In the genomic region with DNA sequence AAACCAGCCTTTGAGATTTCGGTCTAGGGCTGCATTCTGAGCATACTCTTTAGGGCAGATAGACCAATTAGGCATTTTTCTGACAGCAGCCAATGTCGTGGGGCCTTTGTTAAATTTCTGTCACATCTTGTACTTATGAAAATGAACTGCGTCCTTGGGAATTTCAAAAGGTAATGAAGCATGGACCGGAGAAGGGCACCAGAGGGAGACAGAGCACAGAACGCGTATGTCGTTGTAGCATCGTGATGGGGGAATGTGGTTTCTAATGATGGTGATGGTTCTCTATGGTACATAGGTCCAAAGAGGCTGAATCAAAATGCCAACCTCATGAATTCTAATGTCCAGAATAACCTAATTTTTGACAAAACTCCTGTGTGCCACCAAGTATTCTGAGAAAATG, we compare ENCODE assay signal across 16 cellular contexts.
DNase-seq lines count a peak whose midpoint lies in the region; ATAC-seq, FAIRE-seq and TF ChIP-seq lines count a peak whose summit lies in the region.
"Had no signal": no experiment of that assay in that cellular context is flagged by ENCODE, and none has a peak within 500 bp of the region (broad histone marks: within the 10 kb centered on the region; RNA-seq: fewer than 3 reads in every experiment).

No MANE protein-coding gene starts in this region.

- no peak overlapping the region for H3K9ac ChIP-seq in kidney (ENCODE audit: low read length in 2 of 2)

- no peak overlapping the region for H3K27ac ChIP-seq in AG04450 (ENCODE audit: low read depth, low read length)
- no peak overlapping the region for H3K27ac ChIP-seq in Panc1 (ENCODE audit: low read length)
- H3K27ac ChIP-seq in kidney (ENCODE audit: low read depth in 2 of 2, low read length in 2 of 2): no peak overlapping the region

- H3K36me3 ChIP-seq in Panc1 (ENCODE audit: control insufficient read depth, insufficient read depth, low read length): no peaks in the 10 kb centered on the region
- no peaks in the 10 kb centered on the region for H3K36me3 ChIP-seq in kidney (ENCODE audit: control insufficient read depth in 1 of 2, insufficient read depth in 2 of 2, low read length in 2 of 2)

- intact Hi-C loops in Panc1 (cut with micrococcal nuclease; ENCODE audit: unreplicated experiment) (loop anchor here (5.0 to 10.0 kb wide), 3 partner anchors 483 to 913 kb away; partner anchors contain the start of gene CRIM1), kidney (cut with DNase I) (no loop called here)

- no peaks in the 10 kb centered on the region for H3K4me1 ChIP-seq in Panc1 (ENCODE audit: control insufficient read depth, insufficient read depth, low read length)
- no peaks in the 10 kb centered on the region for H3K4me1 ChIP-seq in kidney (ENCODE audit: control insufficient read depth in 1 of 2, insufficient read depth in 1 of 2, low read depth in 1 of 2, low read length in 2 of 2)

- TF ChIP-seq CTCF in AG04450 (IDR thresholded peaks at IDR 0.05; ENCODE audit: low read depth, low read length) (0 out of 2 replicates have a peak, but pooled peaks have one; percentile 3), Panc1 (IDR thresholded peaks at IDR 0.05) (peak; percentile 88), fibroblast of mammary gland (conservative IDR thresholded peaks at IDR 0.05; ENCODE audit: control insufficient read depth, insufficient read depth, low read depth, low read length) (peak; percentile 6), kidney (IDR thresholded peaks at IDR 0.05; ENCODE audit: borderline replicate concordance, extremely low read depth, insufficient read depth) (no peak)

- H3K27me3 ChIP-seq in AG04450 (ENCODE audit: control insufficient read depth, insufficient read depth, low read length) (no peaks in the 10 kb centered on the region), Panc1 (ENCODE audit: control insufficient read depth, insufficient read depth, low read length) (no peaks in the 10 kb centered on the region)

- no peak overlapping the region for H3K4me3 ChIP-seq in AG04450 (ENCODE audit: low read depth, low read length)
- H3K4me3 ChIP-seq in Panc1 (ENCODE audit: low read depth in 2 of 2, low read length in 2 of 2): no peak overlapping the region
- no peak overlapping the region for H3K4me3 ChIP-seq in fibroblast of mammary gland (ENCODE audit: control insufficient read depth, low read depth, low read length)
- H3K4me3 ChIP-seq in kidney (ENCODE audit: low read length in 2 of 2): no peak overlapping the region

- no peak for FAIRE-seq in kidney (lab: Jason Lieb, UNC)
- FAIRE-seq: keratinocyte had no signal

- CTCF ChIA-PET in AG04450 (lab: Charles Lee): interaction anchor here (1.5 kb wide), 1 partner anchor 793 kb away, joined by 5 read pairs; no protein-coding TSS in a partner anchor
- CTCF ChIA-PET in Panc1 (lab: Charles Lee): no interaction called here

- H3K9me3 ChIP-seq in AG04450 (ENCODE audit: control insufficient read depth, insufficient read depth, low read length): no peaks in the 10 kb centered on the region
- H3K9me3 ChIP-seq in Panc1 (ENCODE audit: control insufficient read depth, insufficient read depth, low read depth, low read length): no peaks in the 10 kb centered on the region
- H3K9me3 ChIP-seq in kidney (ENCODE audit: control insufficient read depth in 1 of 2, low read length in 2 of 2): no peaks in the 10 kb centered on the region

- ATAC-seq in Panc1 (peak; percentile 89), HG02870 (IDR thresholded peaks at IDR 0.05; ENCODE audit: unreplicated experiment) (no peak), esophagus mucosa (no peak), HG03135 (IDR thresholded peaks at IDR 0.05; ENCODE audit: unreplicated experiment) (no peak)
- ATAC-seq: stimulated activated naive CD8-positive, alpha-beta T cell treated with anti-CD3 and anti-CD28 coated beads, Interleukin-15, amount 100 ng/mL, for 72 hours had no signal

- DNase-seq in AG04450 (ENCODE audit: low read depth, low spot score): no peak
- peak; percentile 16 for DNase-seq in ELR (ENCODE audit: low read depth)
- no peak for DNase-seq in Panc1 (ENCODE audit: low read depth, low spot score)
- DNase-seq in fibroblast of mammary gland (ENCODE audit: low read depth): peak; percentile 0
- DNase-seq in kidney: no peak
- DNase-seq: activated CD4-positive, alpha-beta T cell treated with anti-CD3 and anti-CD28 coated beads, Interleukin-2, amount 10 ng/mL, durations not matched to agents 24 days and 14 days; anterior cingulate cortex; CD4-positive, CD25-positive, alpha-beta regulatory T cell; effector CD4-positive, alpha-beta T cell; NCI-H187 treated with DMSO at 0.1 percent for 48 hours; OCI-M1; stimulated activated naive CD8-positive, alpha-beta T cell treated with anti-CD3 and anti-CD28 coated beads, Interleukin-15, amount 100 ng/mL, for 72 hours had no signal

- POLR2A ChIA-PET in AG04450 (lab: Yijun Ruan, JAX) (no interaction called here), Panc1 (lab: Charles Lee) (interaction anchor here (0.6 kb wide), 1 partner anchor 356 kb away, joined by 3 read pairs; no protein-coding TSS in a partner anchor)

- in situ Hi-C loops in Panc1 (cut with HindIII; ENCODE audit: low pct_unique_long_range_greater_than_20kb, low sequenced_read_pairs): no loop called here

- BruUV-seq in Panc1 (replicated peaks; lab: Mats Ljungman, UMichigan): no TSS peak

Comparison
In these comparisons a context has a peak if more than half of its experiments do, and no peak if none do; other contexts are left out.
1. DNase-seq: peak in ELR (single experiment) and fibroblast of mammary gland (single experiment); none in AG04450 (single experiment), Panc1 (single experiment) and kidney (single experiment).